In genomic region chr1:183610053-183610452, GRCh38 we compare ENCODE assay signal across 15 cellular contexts. TPM values are rescaled to one million over a fixed set of nuclear protein-coding genes. Genes with fewer than 3 reads are reported as not detected.
DNase-seq lines count a peak whose midpoint lies in the region; ATAC-seq lines count a peak whose summit lies in the region.
"Had no signal": no experiment of that assay in that cellular context is flagged by ENCODE, and none has a peak within 500 bp of the region (broad histone marks: within the 10 kb centered on the region; RNA-seq: fewer than 3 reads in every experiment).

No MANE protein-coding gene starts in this region.

- H3K4me3 Mint-ChIP-seq in activated CD4-positive, alpha-beta T cell treated with anti-CD3 and anti-CD28 coated beads, Interleukin-2, amount 10 ng/mL, durations not matched to agents 7 days and 5 days = no peak overlapping the region
- H3K4me3 Mint-ChIP-seq: activated T-cell treated with anti-CD3 and anti-CD28 coated beads, Interleukin-2, amount 50 U/mL, for 24 hours; central memory CD8-positive, alpha-beta T cell; mesothelial cell of epicardium had no signal

- peaks cover 8 to 13% of the 10 kb centered on the region in 2 donors for H3K4me1 ChIP-seq in muscle layer of duodenum (ENCODE audit: control insufficient read depth in 1 of 2, insufficient read depth in 2 of 2, low read length in 2 of 2)

- H3K4me1 Mint-ChIP-seq in activated CD4-positive, alpha-beta T cell treated with anti-CD3 and anti-CD28 coated beads, Interleukin-2, amount 10 ng/mL, durations not matched to agents 7 days and 5 days = no peaks in the 10 kb centered on the region
- H3K4me1 Mint-ChIP-seq: central memory CD8-positive, alpha-beta T cell had no signal

- intact Hi-C loops in Right ventricle myocardium inferior (cut with DNase I) = no loop called here
- intact Hi-C loops in cardiac septum (cut with DNase I) = no loop called here

- H3K4me3 ChIP-seq in muscle layer of duodenum (ENCODE audit: low read depth in 1 of 2, low read length in 2 of 2) = no peak overlapping the region
- H3K4me3 ChIP-seq: stomach had no signal

- POLR2A ChIA-PET in activated CD4-positive, alpha-beta T cell treated with anti-CD3 and anti-CD28 coated beads, Interleukin-2, amount 10 ng/mL, durations not matched to agents 7 days and 5 days (lab: Charles Lee) = no interaction called here

- no peak overlapping the region for H3K27ac Mint-ChIP-seq in activated CD4-positive, alpha-beta T cell treated with anti-CD3 and anti-CD28 coated beads, Interleukin-2, amount 10 ng/mL, durations not matched to agents 7 days and 5 days
- H3K27ac Mint-ChIP-seq: activated T-cell treated with anti-CD3 and anti-CD28 coated beads, Interleukin-2, amount 50 U/mL, for 24 hours; mesothelial cell of epicardium had no signal

- ATAC-seq in Right ventricle myocardium inferior (peak; percentile 45), HG02763 (IDR thresholded peaks at IDR 0.05; ENCODE audit: unreplicated experiment) (no peak), GM18520 (IDR thresholded peaks at IDR 0.05; ENCODE audit: unreplicated experiment) (no peak), GM21529 (IDR thresholded peaks at IDR 0.05; ENCODE audit: unreplicated experiment) (no peak)

- no peaks in the 10 kb centered on the region for H3K9me3 ChIP-seq in muscle layer of duodenum (ENCODE audit: control insufficient read depth in 1 of 2, low read length in 2 of 2)
- H3K9me3 ChIP-seq: stomach had no signal

- no peaks in the 10 kb centered on the region for H3K27me3 ChIP-seq in muscle layer of duodenum (ENCODE audit: low read depth, low read length)
- H3K27me3 ChIP-seq: stomach had no signal

- no peaks in the 10 kb centered on the region for H3K36me3 ChIP-seq in muscle layer of duodenum (ENCODE audit: control insufficient read depth in 1 of 2, insufficient read depth in 2 of 2, low read length in 2 of 2)
- H3K36me3 ChIP-seq: stomach had no signal

- DNase-seq in Right ventricle myocardium inferior (ENCODE audit: missing footprints) (no peak), cardiac septum (ENCODE audit: low spot score) (no peak), dermis blood vessel endothelial cell (peak; percentile 39)
- no peak for DNase-seq in activated CD4-positive, alpha-beta T cell treated with anti-CD3 and anti-CD28 coated beads, Interleukin-2, amount 10 ng/mL, durations not matched to agents 7 days and 5 days
- DNase-seq: activated T-cell treated with anti-CD3 and anti-CD28 coated beads, Interleukin-2, amount 50 U/mL, for 24 hours; head of caudate nucleus; NCI-H1436; stomach had no signal

- peaks cover 7% of the 10 kb centered on the region for H3K27me3 Mint-ChIP-seq in activated CD4-positive, alpha-beta T cell treated with anti-CD3 and anti-CD28 coated beads, Interleukin-2, amount 10 ng/mL, durations not matched to agents 7 days and 5 days

- CTCF ChIA-PET in activated CD4-positive, alpha-beta T cell treated with anti-CD3 and anti-CD28 coated beads, Interleukin-2, amount 10 ng/mL, durations not matched to agents 7 days and 5 days (lab: Charles Lee) = interaction anchor here (0.6 to 1.5 kb wide), 2 partner anchors 14 to 1734 kb away, joined by 3 to 5 read pairs; no protein-coding TSS in a partner anchor

- H3K27ac ChIP-seq in muscle layer of duodenum (ENCODE audit: low read length) = peak overlapping the region; percentile 48

- no peaks in the 10 kb centered on the region for H3K36me3 Mint-ChIP-seq in activated CD4-positive, alpha-beta T cell treated with anti-CD3 and anti-CD28 coated beads, Interleukin-2, amount 10 ng/mL, durations not matched to agents 7 days and 5 days (ENCODE audit: low read depth)
- H3K36me3 Mint-ChIP-seq: mesothelial cell of epicardium had no signal

- H3K9me3 Mint-ChIP-seq in activated CD4-positive, alpha-beta T cell treated with anti-CD3 and anti-CD28 coated beads, Interleukin-2, amount 10 ng/mL, durations not matched to agents 7 days and 5 days = no peaks in the 10 kb centered on the region
- H3K9me3 Mint-ChIP-seq: activated T-cell treated with anti-CD3 and anti-CD28 coated beads, Interleukin-2, amount 50 U/mL, for 24 hours; central memory CD8-positive, alpha-beta T cell; mesothelial cell of epicardium had no signal

RNA-seq across cellular contexts. Expression of gene NCF2, which starts 19.8 kb away (rescaled TPM):
- total RNA-seq in Right ventricle myocardium inferior (6.7 TPM), cardiac septum (4.5 TPM), dermis blood vessel endothelial cell (not detected in 2 replicates)
- total RNA-seq in activated CD4-positive, alpha-beta T cell treated with anti-CD3 and anti-CD28 coated beads, Interleukin-2, amount 10 ng/mL, durations not matched to agents 7 days and 5 days = 10 to 100 TPM; 15.3 to 15.8 TPM
- total RNA-seq: mesothelial cell of epicardium had no signal

RNA-seq across cellular contexts. Expression of gene ARPC5, which starts 25.5 kb away (rescaled TPM):
- total RNA-seq in Right ventricle myocardium inferior (40.2 TPM), cardiac septum (49.8 TPM), dermis blood vessel endothelial cell (172 and 229 TPM in 2 replicates)
- total RNA-seq in activated CD4-positive, alpha-beta T cell treated with anti-CD3 and anti-CD28 coated beads, Interleukin-2, amount 10 ng/mL, durations not matched to agents 7 days and 5 days = 100 to 1,000 TPM; 257 to 273 TPM

RNA-seq across cellular contexts. Expression of gene APOBEC4, which starts 43.1 kb away (rescaled TPM):
- not detected for total RNA-seq in Right ventricle myocardium inferior
- not detected for total RNA-seq in cardiac septum
- total RNA-seq in dermis blood vessel endothelial cell = not detected in 2 replicates
- not detected for total RNA-seq in activated CD4-positive, alpha-beta T cell treated with anti-CD3 and anti-CD28 coated beads, Interleukin-2, amount 10 ng/mL, durations not matched to agents 7 days and 5 days
- total RNA-seq: mesothelial cell of epicardium, OCI-LY7, stomach had no signal
